ENCODE assay signal across 18 cellular contexts in genomic region chr13:110811008-110811720, GRCh38.
DNase-seq lines count a peak whose midpoint lies in the region; ATAC-seq and TF ChIP-seq lines count a peak whose summit lies in the region.
"Had no signal": no experiment of that assay in that cellular context is flagged by ENCODE, and none has a peak within 500 bp of the region (broad histone marks: within the 10 kb centered on the region; RNA-seq: fewer than 3 reads in every experiment).

No MANE protein-coding gene starts in this region.

- POLR2A ChIA-PET in WTC11 (lab: Charles Lee) = no interaction called here

- H3K9me3 Mint-ChIP-seq in WTC11 = no peaks in the 10 kb centered on the region
- H3K9me3 Mint-ChIP-seq in osteocyte (ENCODE audit: unreplicated experiment) = no peaks in the 10 kb centered on the region
- H3K9me3 Mint-ChIP-seq: HFFc6 had no signal

- no peak overlapping the region for H3K4me3 ChIP-seq in H7 (ENCODE audit: insufficient read depth, low read depth, low read length)
- H3K4me3 ChIP-seq in gastroesophageal sphincter = no peak overlapping the region

- WGBS in gastroesophageal sphincter (ENCODE audit: low coverage in 1 of 2), 2 donors = 69 to 100% methylated on average over 2 to 16 of the region's 16 CpGs

- CTCF ChIA-PET in WTC11 (lab: Charles Lee) = interaction anchor here (1.0 to 1.4 kb wide), 3 partner anchors 10 to 130 kb away, joined by 3 read pairs; no protein-coding TSS in a partner anchor

- no peaks in the 10 kb centered on the region for H3K36me3 Mint-ChIP-seq in WTC11
- no peaks in the 10 kb centered on the region for H3K36me3 Mint-ChIP-seq in osteocyte (ENCODE audit: unreplicated experiment)

- ATAC-seq in WTC11 = no peak
- no peak for ATAC-seq in left lobe of liver
- ATAC-seq in gastroesophageal sphincter = no peak
- ATAC-seq: Right ventricle myocardium inferior had no signal

- H3K27ac Mint-ChIP-seq in WTC11 (no peak overlapping the region), osteocyte (ENCODE audit: unreplicated experiment) (no peak overlapping the region)
- H3K27ac Mint-ChIP-seq: HFFc6 had no signal

- peaks cover 0 to 14% (median 5%) of the 10 kb centered on the region in 3 donors for H3K4me1 ChIP-seq in gastroesophageal sphincter

- peak; percentile 35 for DNase-seq in H7
- no peak for DNase-seq in WTC11 (ENCODE audit: low spot score)
- DNase-seq in left lobe of liver (ENCODE audit: low spot score) = peak; percentile 22
- DNase-seq in retina = peak; percentile 40
- no peak for DNase-seq in cortex of kidney (lab: John Stamatoyannopoulos, UW)
- no peak for DNase-seq in osteocyte (ENCODE audit: extremely low spot score, unreplicated experiment)
- DNase-seq: ACHN, DMS79 treated with DMSO at 0.1 percent for 48 hours, GOT3, HFFc6, NCI-H1417 treated with DMSO at 0.1 percent for 48 hours, NCI-H187 treated with DMSO at 0.1 percent for 48 hours, NCI-H2227 treated with DMSO at 0.1 percent for 48 hours, NCI-H510A treated with DMSO at 0.1 percent for 48 hours, NCI-H774 had no signal

- no peak for TF ChIP-seq EP300 in gastroesophageal sphincter (IDR thresholded peaks at IDR 0.05)

- H3K27ac ChIP-seq in gastroesophageal sphincter = no peak overlapping the region
- H3K27ac ChIP-seq: KMS-11 had no signal

- H3K27me3 Mint-ChIP-seq in WTC11 (ENCODE audit: low read depth) (peaks cover 18% of the 10 kb centered on the region), osteocyte (ENCODE audit: unreplicated experiment) (peaks cover 30% of the 10 kb centered on the region)

- TF ChIP-seq CTCF in WTC11 (IDR thresholded peaks at IDR 0.05) (no peak), osteocyte (IDR thresholded peaks at IDR 0.05) (no peak), gastroesophageal sphincter (IDR thresholded peaks at IDR 0.05) (no peak)

- H3K9me3 ChIP-seq in gastroesophageal sphincter = no peaks in the 10 kb centered on the region

- H3K36me3 ChIP-seq in H7 (replicated peaks; ENCODE audit: control insufficient read depth, insufficient read depth, low read length) = no peaks in the 10 kb centered on the region
- no peaks in the 10 kb centered on the region for H3K36me3 ChIP-seq in gastroesophageal sphincter

- H3K4me3 Mint-ChIP-seq in WTC11 (no peak overlapping the region), osteocyte (ENCODE audit: unreplicated experiment) (no peak overlapping the region)
- H3K4me3 Mint-ChIP-seq: HFFc6 had no signal

- H3K27me3 ChIP-seq in H7 (ENCODE audit: control insufficient read depth, insufficient read depth, low read length) = peaks cover 26% of the 10 kb centered on the region
- H3K27me3 ChIP-seq in gastroesophageal sphincter = peaks cover 45% of the 10 kb centered on the region

- H3K4me1 Mint-ChIP-seq in WTC11 = peaks cover 55% of the 10 kb centered on the region
- H3K4me1 Mint-ChIP-seq in osteocyte (ENCODE audit: unreplicated experiment) = peaks cover 7% of the 10 kb centered on the region

- no peak for TF ChIP-seq POLR2A in gastroesophageal sphincter (IDR thresholded peaks at IDR 0.05)

TF ChIP-seq in WTC11, 78 proteins besides CTCF, POLR2A, EP300 and RAD21:
- TF ChIP-seq ZNF425 (CRISPR knock-in tag; conservative IDR thresholded peaks at IDR 0.05) (no peak), CDX4 (CRISPR knock-in tag; IDR thresholded peaks at IDR 0.05; ENCODE audit: borderline replicate concordance) (no peak), JUN (CRISPR knock-in tag; IDR thresholded peaks at IDR 0.05) (no peak), ZBTB21 (CRISPR knock-in tag; IDR thresholded peaks at IDR 0.05; ENCODE audit: borderline replicate concordance) (0 out of 2 replicates have a peak, but pooled peaks have one; percentile 3), SMAD3 (CRISPR knock-in tag; IDR thresholded peaks at IDR 0.05; ENCODE audit: borderline replicate concordance) (no peak), ZSCAN18 (CRISPR knock-in tag; IDR thresholded peaks at IDR 0.05) (no peak), SP1 (CRISPR knock-in tag; conservative IDR thresholded peaks at IDR 0.05) (no peak), JAZF1 (CRISPR knock-in tag; IDR thresholded peaks at IDR 0.05) (no peak), ZNF671 (CRISPR knock-in tag; IDR thresholded peaks at IDR 0.05) (no peak)
TF ChIP-seq in WTC11: peak in this region for 1.

Comparison
In these comparisons a context has a peak if more than half of its experiments do, and no peak if none do; other contexts are left out.
1. DNase-seq: peak in H7 (single experiment), left lobe of liver (single experiment) and retina (single experiment); none in WTC11 (single experiment), cortex of kidney (single experiment) and osteocyte (single experiment).